Comparison of ENCODE assay signal across 13 cellular contexts in genomic region chr1:24540051-24540905, GRCh38. TPM values are rescaled to one million over a fixed set of nuclear protein-coding genes. Genes with fewer than 3 reads are reported as not detected.
DNase-seq lines count a peak whose midpoint lies in the region; ATAC-seq and TF ChIP-seq lines count a peak whose summit lies in the region.
"Had no signal": no experiment of that assay in that cellular context is flagged by ENCODE, and none has a peak within 500 bp of the region (broad histone marks: within the 10 kb centered on the region; RNA-seq: fewer than 3 reads in every experiment).

No MANE protein-coding gene starts in this region.

- no peak overlapping the region for H3K4me3 ChIP-seq in SK-N-SH (ENCODE audit: low read depth in 2 of 2, low read length in 1 of 2)
- H3K4me3 ChIP-seq in PC-9: peak overlapping the region; percentile 48; the same call in 1 of the 2 replicates
- H3K4me3 ChIP-seq: GM12878, left lung, suprapubic skin had no signal

- H3K36me3 ChIP-seq in SK-N-SH (replicated peaks in 1 of 2; ENCODE audit: control insufficient read depth in 1 of 2, insufficient read depth in 2 of 2, low read length in 1 of 2): peaks cover 1 to 2% of the 10 kb centered on the region in 2 experiments
- no peaks in the 10 kb centered on the region for H3K36me3 ChIP-seq in PC-9 (ENCODE audit: low read depth)

- CTCF ChIA-PET in SK-N-SH (lab: Yijun Ruan, JAX): interaction anchor here (1.0 to 3.6 kb wide), 5 partner anchors 14 to 358 kb away, joined by 4 to 28 read pairs (median 12); no protein-coding TSS in a partner anchor
- CTCF ChIA-PET in PC-9 (lab: Charles Lee): interaction anchor here (0.7 to 2.0 kb wide), 5 partner anchors 30 to 1020 kb away, joined by 3 to 15 read pairs (median 5); partner anchors contain the start of gene NIPAL3

- H3K27ac ChIP-seq in SK-N-SH (ENCODE audit: low read depth in 2 of 2, low read length in 1 of 2) (no peak overlapping the region), PC-9 (peak overlapping the region; percentile 83)
- H3K27ac ChIP-seq: 22Rv1, suprapubic skin had no signal

- POLR2A ChIA-PET in SK-N-SH (lab: Yijun Ruan, JAX) (no interaction called here), PC-9 (lab: Charles Lee; ENCODE audit: unreplicated experiment) (interaction anchor here (0.7 to 0.9 kb wide), 2 partner anchors 25 to 143 kb away, joined by 3 to 12 read pairs; no protein-coding TSS in a partner anchor)
- POLR2A ChIA-PET in activated naive CD8-positive, alpha-beta T cell treated with anti-CD3 and anti-CD28 coated beads, Interleukin-2, amount 10 ng/mL, durations not matched to agents 7 days and 5 days (lab: Charles Lee): interaction anchor here (0.6 to 1.7 kb wide), 7 partner anchors 33 to 581 kb away, joined by 3 to 5 read pairs (median 3); partner anchors contain the start of genes NIPAL3 and PNRC2

- 76% methylated on average over 15 of the region's 15 CpGs for WGBS in SK-N-SH (ENCODE audit: low lambda C conversion rate)

- H3K27ac Mint-ChIP-seq in activated naive CD8-positive, alpha-beta T cell treated with anti-CD3 and anti-CD28 coated beads, Interleukin-2, amount 10 ng/mL, durations not matched to agents 7 days and 5 days: peak overlapping the region; percentile 43
- peak overlapping the region; percentile 20 to 82 (median 73) for H3K27ac Mint-ChIP-seq in nephron

- H3K9me3 ChIP-seq in SK-N-SH: no peaks in the 10 kb centered on the region
- H3K9me3 ChIP-seq in PC-9 (ENCODE audit: insufficient read depth, low read depth): no peaks in the 10 kb centered on the region
- H3K9me3 ChIP-seq: left lung, suprapubic skin had no signal

- intact Hi-C loops in PC-9 (cut with micrococcal nuclease; ENCODE audit: unreplicated experiment) (no loop called here), left colon (cut with DNase I, micrococcal nuclease) (no loop called here)

- H3K4me2 ChIP-seq in SK-N-SH: no peak overlapping the region
- peak overlapping the region; percentile 79 for H3K4me2 ChIP-seq in PC-9

- peaks cover 54% of the 10 kb centered on the region for H3K4me1 Mint-ChIP-seq in activated naive CD8-positive, alpha-beta T cell treated with anti-CD3 and anti-CD28 coated beads, Interleukin-2, amount 10 ng/mL, durations not matched to agents 7 days and 5 days
- peaks cover 10% of the 10 kb centered on the region for H3K4me1 Mint-ChIP-seq in nephron

- no peaks in the 10 kb centered on the region for H3K9me3 Mint-ChIP-seq in activated naive CD8-positive, alpha-beta T cell treated with anti-CD3 and anti-CD28 coated beads, Interleukin-2, amount 10 ng/mL, durations not matched to agents 7 days and 5 days
- H3K9me3 Mint-ChIP-seq in nephron: no peaks in the 10 kb centered on the region

- H3F3A ChIP-seq in SK-N-SH (replicated peaks; ENCODE audit: insufficient read depth) (peaks cover 9% of the 10 kb centered on the region), PC-9 (ENCODE audit: insufficient read depth, low read depth) (peaks cover 23% of the 10 kb centered on the region)

- peak overlapping the region; percentile 55 for H3K4me3 Mint-ChIP-seq in activated naive CD8-positive, alpha-beta T cell treated with anti-CD3 and anti-CD28 coated beads, Interleukin-2, amount 10 ng/mL, durations not matched to agents 7 days and 5 days
- no peak overlapping the region for H3K4me3 Mint-ChIP-seq in nephron

- no peak for TF ChIP-seq EP300 in SK-N-SH (IDR thresholded peaks at IDR 0.05; ENCODE audit: borderline replicate concordance in 1 of 2, low read depth in 1 of 2, low read length in 1 of 2)

- peak; percentile 36 for ATAC-seq in SK-N-SH treated with all-trans-retinoic acid at 6 μM for 48 hours
- ATAC-seq in activated naive CD8-positive, alpha-beta T cell treated with anti-CD3 and anti-CD28 coated beads, Interleukin-2, amount 10 ng/mL, durations not matched to agents 7 days and 5 days (ENCODE audit: low read depth): no peak
- no peak for ATAC-seq in HG02973 (IDR thresholded peaks at IDR 0.05; ENCODE audit: unreplicated experiment)
- ATAC-seq in HG03521 (IDR thresholded peaks at IDR 0.05; ENCODE audit: unreplicated experiment): no peak
- no peak for ATAC-seq in left colon
- ATAC-seq: GM12878 had no signal

- H3K79me2 ChIP-seq in SK-N-SH (ENCODE audit: insufficient read depth): no peaks in the 10 kb centered on the region
- H3K79me2 ChIP-seq in PC-9 (ENCODE audit: low read depth): no peaks in the 10 kb centered on the region

- H3K27me3 Mint-ChIP-seq in activated naive CD8-positive, alpha-beta T cell treated with anti-CD3 and anti-CD28 coated beads, Interleukin-2, amount 10 ng/mL, durations not matched to agents 7 days and 5 days: no peaks in the 10 kb centered on the region
- H3K27me3 Mint-ChIP-seq in nephron (ENCODE audit: low read depth): no peaks in the 10 kb centered on the region

- H3K36me3 Mint-ChIP-seq in activated naive CD8-positive, alpha-beta T cell treated with anti-CD3 and anti-CD28 coated beads, Interleukin-2, amount 10 ng/mL, durations not matched to agents 7 days and 5 days: peaks cover 18% of the 10 kb centered on the region
- H3K36me3 Mint-ChIP-seq in nephron (ENCODE audit: low read depth): no peaks in the 10 kb centered on the region

- no peaks in the 10 kb centered on the region for H3K27me3 ChIP-seq in SK-N-SH (ENCODE audit: insufficient read depth)
- no peaks in the 10 kb centered on the region for H3K27me3 ChIP-seq in PC-9 (ENCODE audit: insufficient read depth, low read depth)
- H3K27me3 ChIP-seq: left lung, suprapubic skin had no signal

- DNase-seq in SK-N-SH: no peak
- no peak for DNase-seq in PC-9
- DNase-seq in activated naive CD8-positive, alpha-beta T cell treated with anti-CD3 and anti-CD28 coated beads, Interleukin-2, amount 10 ng/mL, durations not matched to agents 7 days and 5 days: no peak
- DNase-seq in left colon: no peak
- DNase-seq: left lung, occipital lobe had no signal

- no peak overlapping the region for H3K9ac ChIP-seq in SK-N-SH

- TF ChIP-seq CTCF in SK-N-SH (IDR thresholded peaks at IDR 0.05) (no peak), PC-9 (conservative IDR thresholded peaks at IDR 0.05) (no peak), nephron (IDR thresholded peaks at IDR 0.05; ENCODE audit: unreplicated experiment in 3 of 3) (no peak)

- no TSS peak for BruUV-seq in PC-9 (replicated peaks; lab: Mats Ljungman, UMichigan)

- peaks cover 0 to 3% of the 10 kb centered on the region in 2 experiments; a peak in 1 of 4 replicates for H3K4me1 ChIP-seq in SK-N-SH (ENCODE audit: control insufficient read depth in 1 of 2, insufficient read depth in 2 of 2, low read depth in 1 of 2, low read length in 1 of 2)
- H3K4me1 ChIP-seq in PC-9 (replicated peaks; ENCODE audit: insufficient read depth): peaks cover 41% of the 10 kb centered on the region
- H3K4me1 ChIP-seq: suprapubic skin had no signal

- TF ChIP-seq RAD21 in SK-N-SH (IDR thresholded peaks at IDR 0.05; ENCODE audit: low read length): no peak

- H3K9me2 ChIP-seq in SK-N-SH (no peaks in the 10 kb centered on the region), PC-9 (ENCODE audit: insufficient read depth) (no peaks in the 10 kb centered on the region)

- H2AFZ ChIP-seq in SK-N-SH (ENCODE audit: low read depth): no peak overlapping the region
- no peak overlapping the region for H2AFZ ChIP-seq in PC-9

- H4K20me1 ChIP-seq in SK-N-SH (ENCODE audit: insufficient read depth): no peaks in the 10 kb centered on the region
- no peaks in the 10 kb centered on the region for H4K20me1 ChIP-seq in PC-9 (ENCODE audit: insufficient read depth)

TF ChIP-seq in SK-N-SH treated with all-trans-retinoic acid at 6 μM for 48 hours, 23 proteins besides CTCF, POLR2A, EP300 and RAD21 (continues in another document):
- TF ChIP-seq PATZ1 (CRISPR knock-in tag; IDR thresholded peaks at IDR 0.05; ENCODE audit: borderline replicate concordance): no peak

TF ChIP-seq in SK-N-SH, 30 proteins besides CTCF, POLR2A, EP300 and RAD21:
- no peak for TF ChIP-seq POLR2AphosphoS5 (IDR thresholded peaks at IDR 0.05; ENCODE audit: low read depth, low read length)
- no peak for TF ChIP-seq NRF1 (IDR thresholded peaks at IDR 0.05; ENCODE audit: low read depth, low read length)
- no peak for TF ChIP-seq NFIC (IDR thresholded peaks at IDR 0.05; ENCODE audit: borderline replicate concordance)
- TF ChIP-seq MXI1 (IDR thresholded peaks at IDR 0.05; ENCODE audit: low read depth, low read length): no peak
- no peak for TF ChIP-seq TAF1 (IDR thresholded peaks at IDR 0.05; ENCODE audit: borderline replicate concordance, low read depth, low read length)
- no peak for TF ChIP-seq CHD2 (IDR thresholded peaks at IDR 0.05; ENCODE audit: low read length, partially characterized antibody)
- no peak for TF ChIP-seq FOSL2 (IDR thresholded peaks at IDR 0.05; ENCODE audit: borderline replicate concordance, low read depth)
- no peak for TF ChIP-seq TCF12 (IDR thresholded peaks at IDR 0.05)
- no peak for TF ChIP-seq ELF1 (IDR thresholded peaks at IDR 0.05)

RNA-seq across cellular contexts. Expression of gene NCMAP, which starts 15.6 kb away (rescaled TPM):
- 0.02 TPM in 1 of 2 replicates, not detected in the other for polyA plus RNA-seq in SK-N-SH (2012; rRNA removed)
- 0.01 TPM in 2 replicates for polyA plus RNA-seq in SK-N-SH (2012; cell fraction: cytosol; rRNA removed)
- 0.01 TPM in 1 of 2 replicates, not detected in the other for polyA plus RNA-seq in SK-N-SH (2012; cell fraction: nucleus; rRNA removed)
- 0.20 and 0.50 TPM in 2 replicates for total RNA-seq in PC-9 (2021)
- under 1 TPM; 0.19 to 0.23 TPM for total RNA-seq in activated naive CD8-positive, alpha-beta T cell treated with anti-CD3 and anti-CD28 coated beads, Interleukin-2, amount 10 ng/mL, durations not matched to agents 7 days and 5 days
- 1 to 10 TPM; 1.2 to 2.2 TPM for total RNA-seq in left colon
- total RNA-seq: GM12878 had no signal
- polyA plus RNA-seq: GM12878 had no signal

RNA-seq across cellular contexts. Expression of gene RCAN3, which starts 37.6 kb away (rescaled TPM):
- 4.8 TPM in 2 replicates for polyA plus RNA-seq in SK-N-SH (2012; rRNA removed)
- 6.0 and 6.3 TPM in 2 replicates for polyA plus RNA-seq in SK-N-SH (2012; cell fraction: cytosol; rRNA removed)
- 5.0 and 6.2 TPM in 2 replicates for polyA plus RNA-seq in SK-N-SH (2012; cell fraction: nucleus; rRNA removed)
- total RNA-seq in PC-9 (2021) (21.9 and 27.4 TPM in 2 replicates), left colon (10 to 100 TPM; 12.8 to 15.4 TPM)
- total RNA-seq in activated naive CD8-positive, alpha-beta T cell treated with anti-CD3 and anti-CD28 coated beads, Interleukin-2, amount 10 ng/mL, durations not matched to agents 7 days and 5 days: 10 to 100 TPM; 77.4 to 84.8 TPM
